Comparison of ENCODE assay signal across 30 cellular contexts in the genomic region with DNA sequence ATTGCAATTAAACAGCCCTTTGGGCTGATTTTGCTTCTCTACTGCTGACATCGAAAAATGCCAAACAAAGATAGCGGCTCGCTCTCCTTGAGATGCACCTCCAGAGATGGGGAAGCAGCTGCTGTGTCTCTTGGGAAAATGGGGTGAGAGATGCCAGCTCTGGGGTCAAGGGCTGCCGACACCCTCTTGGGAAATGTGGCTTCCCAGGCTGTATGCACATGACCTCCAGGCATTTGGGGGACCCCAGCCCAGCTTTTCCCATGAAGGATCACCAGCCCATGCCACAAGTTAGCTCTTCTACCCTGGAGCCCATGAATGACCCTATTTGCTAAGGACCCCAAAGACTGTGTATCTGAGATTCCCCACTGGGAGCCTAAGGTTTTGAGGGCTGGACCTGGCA.
"Had no signal": no experiment of that assay in that cellular context is flagged by ENCODE, and none has a peak within 500 bp of the region (broad histone marks: within the 10 kb centered on the region; RNA-seq: fewer than 3 reads in every experiment).

No MANE protein-coding gene starts in this region.

- FAIRE-seq: astrocyte, TTC549 had no signal

- H3K36me3 ChIP-seq: brain microvascular endothelial cell, breast epithelium had no signal

- H3K27ac ChIP-seq: body of pancreas, brain microvascular endothelial cell, breast epithelium, VCaP had no signal

- H3K4me3 ChIP-seq: body of pancreas, breast epithelium had no signal

- H3K4me1 ChIP-seq: body of pancreas, breast epithelium had no signal

- DNase-seq: activated CD4-positive, alpha-beta memory T cell treated with anti-CD3 and anti-CD28 coated beads, Interleukin-2, amount 10 ng/mL, durations not matched to agents 7 days and 5 days; activated CD4-positive, alpha-beta T cell treated with anti-CD3 and anti-CD28 coated beads for 1 hour; activated CD4-positive, alpha-beta T cell treated with anti-CD3 and anti-CD28 coated beads for 36 hours; activated CD4-positive, alpha-beta T cell treated with anti-CD3 and anti-CD28 coated beads for 48 hours; activated CD4-positive, alpha-beta T cell treated with anti-CD3 and anti-CD28 coated beads, Interleukin-2, amount 10 ng/mL, durations not matched to agents 7 days and 5 days; activated CD4-positive, alpha-beta T cell treated with anti-CD3 and anti-CD28 coated beads, Interleukin-2, amount 50 U/mL, for 48 hours; activated CD4-positive, CD25-positive, alpha-beta regulatory T cell; activated CD8-positive, alpha-beta memory T cell treated with anti-CD3 and anti-CD28 coated beads for 24 hours; activated CD8-positive, alpha-beta memory T cell treated with anti-CD3 and anti-CD28 coated beads, Interleukin-2, amount 10 ng/mL, durations not matched to agents 7 days and 5 days; activated CD8-positive, alpha-beta memory T cell treated with anti-CD3 and anti-CD28 coated beads, Interleukin-2, amount 50 U/mL, for 48 hours; activated CD8-positive, alpha-beta T cell treated with anti-CD3 and anti-CD28 coated beads, Interleukin-2, amount 10 ng/mL, durations not matched to agents 7 days and 5 days; activated effector memory CD4-positive, alpha-beta T cell treated with Interleukin-2 at 50 U/mL for 16 hours; activated gamma-delta T cell; activated naive CD4-positive, alpha-beta T cell treated with anti-CD3 and anti-CD28 coated beads, Interleukin-2, amount 10 ng/mL, durations not matched to agents 7 days and 5 days; activated naive CD4-positive, alpha-beta T cell treated with Interleukin-2 at 50 U/mL for 16 hours; activated naive CD8-positive, alpha-beta T cell treated with anti-CD3 and anti-CD28 coated beads, Interleukin-2, amount 10 ng/mL, durations not matched to agents 7 days and 5 days; activated naive CD8-positive, alpha-beta T cell treated with anti-CD3 and anti-CD28 coated beads, Interleukin-2, amount 50 U/mL, for 24 hours; activated T-cell treated with anti-CD3 and anti-CD28 coated beads, Interleukin-2, amount 50 U/mL, for 24 hours; activated T-cell treated with anti-CD3 and anti-CD28 coated beads, Interleukin-2, amount 50 U/mL, for 48 hours; amygdala; body of pancreas; brain microvascular endothelial cell; central memory CD4-positive, alpha-beta T cell; T-helper 1 cell; T-helper 2 cell; T-helper 9 cell had no signal

- H3K9me3 ChIP-seq: body of pancreas, breast epithelium had no signal

- H3K27me3 ChIP-seq: body of pancreas, brain microvascular endothelial cell, breast epithelium had no signal
